Comparison of ENCODE assay signal across 8 cellular contexts in the genomic region with DNA sequence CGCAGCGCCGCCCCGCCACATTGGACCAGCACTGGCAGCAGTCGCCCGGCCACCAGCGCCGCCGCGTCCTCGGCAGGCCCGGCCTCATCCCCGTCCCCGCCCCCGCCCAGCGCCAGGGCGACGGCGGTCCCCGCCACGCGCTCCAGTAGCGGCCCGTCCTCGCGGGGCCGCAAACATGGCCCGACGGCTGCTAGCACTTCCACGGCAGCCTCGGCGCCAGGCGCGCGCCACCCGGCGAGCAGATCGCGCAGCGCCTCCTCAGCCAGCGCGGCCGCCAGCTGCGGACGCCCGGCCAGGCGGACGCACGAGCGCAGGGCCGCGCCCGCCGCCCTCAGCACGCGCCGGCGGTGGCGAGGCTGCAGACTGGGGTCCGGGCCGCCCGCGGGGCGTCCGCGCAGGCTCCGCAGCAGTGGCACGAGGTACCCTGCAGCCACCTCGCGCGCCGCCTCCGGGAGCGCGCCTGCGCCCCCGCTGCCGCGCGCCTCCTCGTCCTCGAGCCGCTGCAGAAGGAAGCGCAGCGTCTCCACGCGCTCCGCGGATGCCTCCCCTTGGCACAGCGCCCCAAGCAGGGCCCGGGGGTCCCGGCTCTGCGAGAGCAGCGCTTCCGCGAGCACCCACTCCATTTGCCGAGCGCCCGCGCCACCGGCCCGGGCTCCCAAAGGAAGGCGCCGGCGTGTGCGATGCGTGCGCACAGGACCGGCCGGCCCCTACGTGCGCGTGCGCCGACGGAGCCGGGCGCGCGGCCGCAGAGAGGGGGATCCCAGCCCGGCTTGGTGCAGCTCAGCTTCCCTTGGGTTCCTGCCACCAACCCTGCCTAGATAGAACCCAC. TPM values are rescaled to one million over a fixed set of nuclear protein-coding genes. Genes with fewer than 3 reads are reported as not detected.
DNase-seq lines count a peak whose midpoint lies in the region; ATAC-seq and TF ChIP-seq lines count a peak whose summit lies in the region.

A gene with protein sequence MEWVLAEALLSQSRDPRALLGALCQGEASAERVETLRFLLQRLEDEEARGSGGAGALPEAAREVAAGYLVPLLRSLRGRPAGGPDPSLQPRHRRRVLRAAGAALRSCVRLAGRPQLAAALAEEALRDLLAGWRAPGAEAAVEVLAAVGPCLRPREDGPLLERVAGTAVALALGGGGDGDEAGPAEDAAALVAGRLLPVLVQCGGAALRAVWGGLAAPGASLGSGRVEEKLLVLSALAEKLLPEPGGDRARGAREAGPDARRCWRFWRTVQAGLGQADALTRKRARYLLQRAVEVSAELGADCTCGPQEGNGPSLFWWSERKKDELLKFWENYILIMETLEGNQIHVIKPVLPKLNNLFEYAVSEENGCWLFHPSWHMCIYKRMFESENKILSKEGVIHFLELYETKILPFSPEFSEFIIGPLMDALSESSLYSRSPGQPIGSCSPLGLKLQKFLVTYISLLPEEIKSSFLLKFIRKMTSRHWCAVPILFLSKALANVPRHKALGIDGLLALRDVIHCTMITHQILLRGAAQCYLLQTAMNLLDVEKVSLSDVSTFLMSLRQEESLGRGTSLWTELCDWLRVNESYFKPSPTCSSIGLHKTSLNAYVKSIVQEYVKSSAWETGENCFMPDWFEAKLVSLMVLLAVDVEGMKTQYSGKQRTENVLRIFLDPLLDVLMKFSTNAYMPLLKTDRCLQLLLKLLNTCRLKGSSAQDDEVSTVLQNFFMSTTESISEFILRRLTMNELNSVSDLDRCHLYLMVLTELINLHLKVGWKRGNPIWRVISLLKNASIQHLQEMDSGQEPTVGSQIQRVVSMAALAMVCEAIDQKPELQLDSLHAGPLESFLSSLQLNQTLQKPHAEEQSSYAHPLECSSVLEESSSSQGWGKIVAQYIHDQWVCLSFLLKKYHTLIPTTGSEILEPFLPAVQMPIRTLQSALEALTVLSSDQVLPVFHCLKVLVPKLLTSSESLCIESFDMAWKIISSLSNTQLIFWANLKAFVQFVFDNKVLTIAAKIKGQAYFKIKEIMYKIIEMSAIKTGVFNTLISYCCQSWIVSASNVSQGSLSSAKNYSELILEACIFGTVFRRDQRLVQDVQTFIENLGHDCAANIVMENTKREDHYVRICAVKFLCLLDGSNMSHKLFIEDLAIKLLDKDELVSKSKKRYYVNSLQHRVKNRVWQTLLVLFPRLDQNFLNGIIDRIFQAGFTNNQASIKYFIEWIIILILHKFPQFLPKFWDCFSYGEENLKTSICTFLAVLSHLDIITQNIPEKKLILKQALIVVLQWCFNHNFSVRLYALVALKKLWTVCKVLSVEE (N-terminal part only) (minus strand): TSS at position 699 of the 829 bp plus-strand sequence. CDS start 76 bp downstream, at position 623.

- peaks cover 21% of the 10 kb centered on the region for H3K27me3 Mint-ChIP-seq in T-helper 17 cell

- H3K9me3 ChIP-seq in T-helper 17 cell (ENCODE audit: control insufficient read depth, low read length, poor library complexity, severe bottlenecking) (no peaks in the 10 kb centered on the region), right cardiac atrium (ENCODE audit: control insufficient read depth, low read length) (no peaks in the 10 kb centered on the region), vagina (no peaks in the 10 kb centered on the region)

- peaks cover 8% of the 10 kb centered on the region for H3K36me3 Mint-ChIP-seq in T-helper 17 cell (ENCODE audit: low read depth)

- H3K36me3 ChIP-seq in rectal smooth muscle tissue (ENCODE audit: control insufficient read depth, insufficient read depth, low read length): no peaks in the 10 kb centered on the region
- H3K36me3 ChIP-seq in vagina: no peaks in the 10 kb centered on the region

- H3K4me1 ChIP-seq in right cardiac atrium (ENCODE audit: control insufficient read depth, insufficient read depth, low read length) (no peaks in the 10 kb centered on the region), rectal smooth muscle tissue (ENCODE audit: control insufficient read depth, insufficient read depth, low read length) (peaks cover 2% of the 10 kb centered on the region), vagina (peaks cover 8% of the 10 kb centered on the region)

- peak within 1 kb of the TSS; percentile 89 for H3K27ac Mint-ChIP-seq in T-helper 17 cell

- H3K4me3 Mint-ChIP-seq in T-helper 17 cell: peak within 1 kb of the TSS; percentile 86

- intact Hi-C loops in right cardiac atrium (cut with DNase I): no loop called here
- intact Hi-C loops in vagina (cut with DNase I): no loop called here

- ATAC-seq in HG02759 (IDR thresholded peaks at IDR 0.05; ENCODE audit: unreplicated experiment) (peak; percentile 76), T-helper 17 cell (peak; percentile 75), right cardiac atrium (peak; percentile 92 to 93)

- H3K9ac ChIP-seq in rectal smooth muscle tissue (ENCODE audit: low read length): peak within 1 kb of the TSS; percentile 69

- WGBS in right cardiac atrium: under 1% methylated on average over 122 of the region's 122 CpGs

- peak within 1 kb of the TSS; percentile 94 for H3K27ac ChIP-seq in right cardiac atrium (ENCODE audit: low read length)
- H3K27ac ChIP-seq in rectal smooth muscle tissue (ENCODE audit: low read depth, low read length): peak within 1 kb of the TSS; percentile 80
- peak within 1 kb of the TSS; percentile 79 for H3K27ac ChIP-seq in vagina

- TF ChIP-seq POLR2A in vagina (IDR thresholded peaks at IDR 0.05): peak in 1 of 2 donors; percentile 14

- in situ Hi-C loops in GM13977 (cut with MboI; ENCODE audit: low pct_unique_long_range_greater_than_20kb, low sequenced_read_pairs, unreplicated experiment): loop anchor here (25.0 kb wide), 1 partner anchor 284 kb away; no protein-coding TSS in a partner anchor

- H3K27me3 ChIP-seq in right cardiac atrium (ENCODE audit: control insufficient read depth, insufficient read depth) (no peaks in the 10 kb centered on the region), rectal smooth muscle tissue (ENCODE audit: control insufficient read depth, insufficient read depth, low read length) (no peaks in the 10 kb centered on the region), vagina (no peaks in the 10 kb centered on the region)

- H3K4me3 ChIP-seq in right cardiac atrium (ENCODE audit: low read length): peak within 1 kb of the TSS; percentile 56
- peak within 1 kb of the TSS; percentile 96 for H3K4me3 ChIP-seq in rectal smooth muscle tissue (ENCODE audit: low read length)
- peak within 1 kb of the TSS; percentile 64 to 91 for H3K4me3 ChIP-seq in vagina

- peak; percentile 50 for TF ChIP-seq CTCF in GM13977 (IDR thresholded peaks at IDR 0.05; ENCODE audit: extremely low read depth, insufficient read depth, missing control alignments)
- no peak for TF ChIP-seq CTCF in vagina (IDR thresholded peaks at IDR 0.05)

- peaks cover 17% of the 10 kb centered on the region for H3K4me1 Mint-ChIP-seq in T-helper 17 cell

- DNase-seq in GM13977 (ENCODE audit: low spot score) (peak; percentile 89), NCI-H128 (lab: John Stamatoyannopoulos, UW; ENCODE audit: unreplicated experiment) (peak; percentile 82), T-helper 17 cell (peak; percentile 54 to 70 (median 59)), amygdala (lab: John Stamatoyannopoulos, UW) (peak in 47 of 56 donors; percentile 29 to 88 (median 66)), right cardiac atrium (peak; percentile 71 to 90 (median 89)), vagina (ENCODE audit: extremely low spot score in 2 of 2) (no peak)

RNA-seq across cellular contexts. Expression of the gene that starts here (rescaled TPM):
- total RNA-seq in T-helper 17 cell (10 to 100 TPM; 31.7 to 33.8 TPM), right cardiac atrium (10 to 100 TPM; 10.7 to 12.0 (median 11.4) TPM), vagina (20.9 TPM)
- 10.8 TPM for polyA plus RNA-seq in right cardiac atrium

Comparison
In these comparisons a context has a peak if more than half of its experiments do, and no peak if none do; other contexts are left out.
1. DNase-seq: peak in GM13977 (single experiment), NCI-H128 (single experiment), T-helper 17 cell (3 of 3), amygdala (47 of 56) and right cardiac atrium (3 of 3); none in vagina (0 of 2).
2. Peak in every context shown above with its lines, with median percentiles within 50 percentile points of each other: ATAC-seq, H3K27ac ChIP-seq and H3K4me3 ChIP-seq.